In the genomic region with DNA sequence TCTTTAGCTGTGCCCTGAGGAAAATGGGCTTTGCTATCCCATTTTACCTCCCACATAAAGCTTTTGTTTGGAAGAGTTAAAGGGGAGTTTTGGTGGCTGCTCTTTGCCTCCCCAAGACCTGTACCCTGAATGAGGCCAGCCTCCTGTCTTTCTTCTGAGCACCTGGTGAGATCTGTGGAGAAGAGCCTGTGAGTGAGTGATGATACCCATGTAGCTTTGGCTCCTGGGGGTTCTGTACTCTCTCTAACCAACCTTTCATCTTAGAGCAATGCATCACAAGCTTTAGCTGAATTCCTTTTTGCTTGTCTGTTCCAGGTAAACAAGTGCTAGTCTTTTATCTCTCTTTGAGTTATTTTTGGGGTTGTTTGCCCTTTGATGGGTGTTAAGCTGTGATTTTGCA, we compare ENCODE assay signal across 8 cellular contexts.
"Had no signal": no experiment of that assay in that cellular context is flagged by ENCODE, and none has a peak within 500 bp of the region (broad histone marks: within the 10 kb centered on the region; RNA-seq: fewer than 3 reads in every experiment).

No MANE protein-coding gene starts in this region.

- H3K4me3 ChIP-seq: GM23338 had no signal

- DNase-seq: H9, HCEC 1CT, KBM-7 had no signal

- H2AFZ ChIP-seq: GM23338 had no signal

- H3K27ac Mint-ChIP-seq: GM23338, H9, IgD-negative memory B cell had no signal

- H3K4me2 ChIP-seq: GM23338 had no signal

- H3K4me1 Mint-ChIP-seq: GM23338 had no signal

- H3K27me3 Mint-ChIP-seq: IgD-negative memory B cell had no signal

- H3K9me3 Mint-ChIP-seq: GM23338, H9 had no signal

- FAIRE-seq: H1, H54, HTR-8/SVneo had no signal

- ATAC-seq: GM23338 had no signal

- H3K4me3 Mint-ChIP-seq: GM23338, H9, IgD-negative memory B cell had no signal
